8 cellular contexts compared by ENCODE assay signal in the genomic region with DNA sequence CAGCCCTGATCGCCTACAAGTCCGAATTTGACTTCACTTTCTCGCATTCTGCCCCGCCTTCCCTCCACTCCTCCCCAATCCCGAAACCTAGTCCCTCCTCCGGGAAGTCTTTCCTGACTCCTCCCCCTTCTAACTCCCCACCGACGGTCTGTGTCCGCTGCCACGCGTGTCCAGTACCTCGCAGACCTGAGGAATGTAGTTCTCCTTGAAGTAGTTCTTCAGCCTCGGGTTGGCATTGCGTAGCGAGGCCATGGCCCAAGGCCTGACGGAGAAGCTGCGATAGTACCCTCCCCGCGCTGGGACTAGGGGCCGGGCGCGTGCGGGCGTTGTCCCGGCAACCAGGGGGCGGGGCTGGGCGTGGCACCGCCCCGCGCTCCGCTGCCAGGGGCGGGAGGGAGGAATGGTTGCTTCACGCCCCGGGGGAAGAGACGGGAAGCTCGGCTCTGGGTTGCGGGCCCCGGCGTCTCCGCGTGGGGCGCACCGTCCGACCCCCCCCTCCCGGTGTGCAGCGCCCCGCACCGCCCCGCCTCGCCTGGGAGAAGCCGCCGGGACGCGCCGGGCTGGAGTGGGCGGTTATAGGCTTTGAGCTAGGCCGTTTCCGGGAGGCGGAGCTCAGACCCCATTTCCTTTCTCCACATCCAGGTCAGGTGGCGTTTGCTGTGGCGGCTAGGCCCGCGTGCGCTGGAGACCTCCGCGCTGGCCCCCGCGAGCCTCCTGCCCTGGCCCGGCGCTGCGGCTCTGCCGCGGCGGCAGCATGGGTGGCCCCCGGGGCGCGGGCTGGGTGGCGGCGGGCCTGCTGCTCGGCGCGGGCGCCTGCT. TPM values are rescaled to one million over a fixed set of nuclear protein-coding genes. Genes with fewer than 3 reads are reported as not detected.
DNase-seq lines count a peak whose midpoint lies in the region; ATAC-seq and TF ChIP-seq lines count a peak whose summit lies in the region.

A gene (plus strand): TSS at position 622 of the 818 bp plus-strand sequence. CDS start 133 bp downstream, at position 755.
A gene (minus strand): TSS at position 278 of the 818 bp plus-strand sequence.

- peak within 1 kb of the TSS; percentile 91 for H3K9ac ChIP-seq in SK-N-MC (ENCODE audit: insufficient read length)

- no peaks in the 10 kb centered on the region for H3K9me3 ChIP-seq in SK-N-MC (ENCODE audit: low read depth, low read length)
- no peaks in the 10 kb centered on the region for H3K9me3 ChIP-seq in ovary
- H3K9me3 ChIP-seq in thyroid gland, result no peaks in the 10 kb centered on the region

- H3K4me1 ChIP-seq in ovary (ENCODE audit: insufficient read depth) (peaks cover 6% of the 10 kb centered on the region), thyroid gland (peaks cover 6 to 17% of the 10 kb centered on the region in 2 donors)

- peak within 1 kb of the TSS; percentile 88 for H3K4me3 ChIP-seq in SK-N-MC
- H3K4me3 ChIP-seq in ovary, result peak within 1 kb of the TSS; percentile 81
- peak within 1 kb of the TSS; percentile 51 to 99 (median 95) for H3K4me3 ChIP-seq in thyroid gland (replicated peaks in 1 of 3)

- peak within 1 kb of the TSS; percentile 92 to 93 for H3K27ac Mint-ChIP-seq in activated naive CD4-positive, alpha-beta T cell treated with anti-CD3 and anti-CD28 coated beads, Interleukin-2, amount 50 U/mL, for 72 hours
- H3K27ac Mint-ChIP-seq in glutamatergic neuron (ENCODE audit: unreplicated experiment), result peak within 1 kb of the TSS; percentile 78

- peak; percentile 92 for ATAC-seq in HG02610 (IDR thresholded peaks at IDR 0.05; ENCODE audit: unreplicated experiment)
- peak; percentile 87 to 88 for ATAC-seq in activated naive CD4-positive, alpha-beta T cell treated with anti-CD3 and anti-CD28 coated beads, Interleukin-2, amount 50 U/mL, for 72 hours

- TF ChIP-seq POLR2A in ovary (IDR thresholded peaks at IDR 0.05) (peak; percentile 41), thyroid gland (IDR thresholded peaks at IDR 0.05) (peak; percentile 35 to 88)

- 1% methylated on average over 39 to 83 of the region's 83 CpGs for WGBS in ovary, 3 donors
- WGBS in thyroid gland, 2 donors, result 1 to 2% methylated on average over 18 to 21 of the region's 83 CpGs

- H3K27me3 ChIP-seq in ovary (no peaks in the 10 kb centered on the region), thyroid gland (no peaks in the 10 kb centered on the region)

- intact Hi-C loops in ovary (cut with DNase I) (loop anchor here in 3 of 4 donors (5.0 to 10.0 kb wide), 2 partner anchors 70 to 73 kb away; a partner anchor contains a TSS), thyroid gland (cut with DNase I) (no loop called here)

- DNase-seq in GM10266 (ENCODE audit: extremely low spot score) (peak; percentile 94), NCI-H1048 (lab: John Stamatoyannopoulos, UW) (peak; percentile 68), SK-N-MC (ENCODE audit: low read depth, low spot score) (no peak), glutamatergic neuron (peak; percentile 92), ovary (peak; percentile 89 to 96 (median 91)), thyroid gland (peak; percentile 91 to 94)
- peak; percentile 87 to 93 for DNase-seq in activated naive CD4-positive, alpha-beta T cell treated with anti-CD3 and anti-CD28 coated beads, Interleukin-2, amount 50 U/mL, for 72 hours (ENCODE audit: low spot score in 2 of 2)

- peak within 1 kb of the TSS; percentile 98 for H3K4me3 Mint-ChIP-seq in glutamatergic neuron (ENCODE audit: unreplicated experiment)

- H3K27me3 Mint-ChIP-seq in glutamatergic neuron (ENCODE audit: unreplicated experiment), result peaks cover 12% of the 10 kb centered on the region

- H3K9me3 Mint-ChIP-seq in activated naive CD4-positive, alpha-beta T cell treated with anti-CD3 and anti-CD28 coated beads, Interleukin-2, amount 50 U/mL, for 72 hours, result no peaks in the 10 kb centered on the region
- peaks cover 3% of the 10 kb centered on the region for H3K9me3 Mint-ChIP-seq in glutamatergic neuron (ENCODE audit: unreplicated experiment)

- H3K36me3 ChIP-seq in SK-N-MC (ENCODE audit: insufficient read depth, low read length) (peaks cover 5% of the 10 kb centered on the region; the same call in 1 of the 2 replicates), ovary (no peaks in the 10 kb centered on the region), thyroid gland (no peaks in the 10 kb centered on the region)

- peaks cover 12% of the 10 kb centered on the region for H3K4me1 Mint-ChIP-seq in glutamatergic neuron (ENCODE audit: low read depth, unreplicated experiment)

- H3K36me3 Mint-ChIP-seq in activated naive CD4-positive, alpha-beta T cell treated with anti-CD3 and anti-CD28 coated beads, Interleukin-2, amount 50 U/mL, for 72 hours, result peaks cover 8 to 15% of the 10 kb centered on the region in 2 donors
- H3K36me3 Mint-ChIP-seq in glutamatergic neuron (ENCODE audit: unreplicated experiment), result no peaks in the 10 kb centered on the region

- peak; percentile 51 for TF ChIP-seq EP300 in ovary (IDR thresholded peaks at IDR 0.05)

- H3K27ac ChIP-seq in SK-N-MC (no peak within 1 kb of the TSS; the same call in 1 of the 2 replicates), ovary (peak within 1 kb of the TSS; percentile 63 to 88), thyroid gland (peak within 1 kb of the TSS; percentile 81 to 94 (median 93))

- TF ChIP-seq CTCF in GM10266 (IDR thresholded peaks at IDR 0.05; ENCODE audit: control insufficient read depth, insufficient read depth, low read depth, missing control alignments) (no peak), glutamatergic neuron (IDR thresholded peaks at IDR 0.05; ENCODE audit: partially characterized antibody, unreplicated experiment) (peak; percentile 34), ovary (IDR thresholded peaks at IDR 0.05) (peak; percentile 19 to 67 (median 56)), thyroid gland (IDR thresholded peaks at IDR 0.05) (peak in 2 of 6 experiments; percentile 24 to 29)

RNA-seq across cellular contexts. Expression of the first gene that starts in this region (rescaled TPM):
- 10 to 100 TPM; 33.4 to 43.5 TPM for total RNA-seq in activated naive CD4-positive, alpha-beta T cell treated with anti-CD3 and anti-CD28 coated beads, Interleukin-2, amount 50 U/mL, for 72 hours
- total RNA-seq in glutamatergic neuron (ENCODE audit: unreplicated experiment) (16.1 TPM), ovary (10 to 100 TPM; 33.5 to 54.0 (median 52.2) TPM), thyroid gland (10 to 100 TPM; 44.1 to 72.4 (median 57.8) TPM)
- 10 to 100 TPM; 23.6 to 45.5 TPM for polyA plus RNA-seq in ovary

RNA-seq across cellular contexts. Expression of the second gene that starts in this region (rescaled TPM):
- total RNA-seq in activated naive CD4-positive, alpha-beta T cell treated with anti-CD3 and anti-CD28 coated beads, Interleukin-2, amount 50 U/mL, for 72 hours, result under 1 TPM; 0.56 to 0.71 TPM
- 1.1 TPM for total RNA-seq in glutamatergic neuron (ENCODE audit: unreplicated experiment)
- total RNA-seq in ovary, result 10 to 100 TPM in 1 of 7 donors, 1 to 10 TPM in 6; 5.5 to 13.3 (median 6.9) TPM
- 1 to 10 TPM; 1.1 to 1.6 TPM for polyA plus RNA-seq in ovary
- 1 to 10 TPM; 4.2 to 9.6 (median 5.0) TPM for total RNA-seq in thyroid gland
